In the genomic region with DNA sequence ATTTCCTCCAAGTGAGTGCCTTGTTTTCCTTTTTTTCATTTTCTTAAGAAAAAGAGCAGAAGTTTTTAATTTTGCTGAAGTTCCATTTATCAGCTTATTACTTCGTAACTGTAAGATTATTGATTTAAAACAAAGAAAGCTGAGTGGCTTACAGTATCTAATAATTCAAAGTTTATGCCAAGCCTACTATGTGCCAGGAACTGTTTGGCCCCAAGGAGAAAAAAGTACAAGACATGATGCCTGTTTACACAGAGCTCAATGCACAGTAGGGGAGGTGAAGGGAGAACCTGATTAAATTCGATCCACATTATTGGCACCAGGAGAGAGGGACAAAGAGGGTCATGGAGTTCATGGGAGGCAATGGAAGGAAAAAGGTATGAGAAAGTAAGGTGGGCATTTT, we compare ENCODE assay signal across 22 cellular contexts.
A peak's percentile ranks its signal among the peaks of the same experiment; 100 is the strongest.
DNase-seq lines count a peak whose midpoint lies in the region; ATAC-seq and TF ChIP-seq lines count a peak whose summit lies in the region.
"Had no signal": no experiment of that assay in that cellular context is flagged by ENCODE, and none has a peak within 500 bp of the region (broad histone marks: within the 10 kb centered on the region; RNA-seq: fewer than 3 reads in every experiment).

No MANE protein-coding gene starts in this region.

- no peak overlapping the region for H4K91ac ChIP-seq in mesenchymal stem cell (ENCODE audit: low read length)

- H3K9ac ChIP-seq in mesenchymal stem cell (ENCODE audit: low read length), result peak overlapping the region; percentile 31
- H3K9ac ChIP-seq: BLaER1 treated with 17β-estradiol and CSF1 and Interleukin-3, amounts not matched to agents 10 nM and 100 nM had no signal

- H2BK5ac ChIP-seq in mesenchymal stem cell (ENCODE audit: low read depth, low read length, poor library complexity, severe bottlenecking), result no peak overlapping the region

- no peak overlapping the region for H2BK120ac ChIP-seq in mesenchymal stem cell (ENCODE audit: low read depth, low read length)

- H3K27ac Mint-ChIP-seq in progenitor cell of endocrine pancreas (peak overlapping the region; percentile 21), immature natural killer cell (no peak overlapping the region)
- no peak overlapping the region for H3K27ac Mint-ChIP-seq in CD4-positive, alpha-beta T cell
- H3K27ac Mint-ChIP-seq: B cell; CD4-positive, CD25-positive, alpha-beta regulatory T cell; HFFc6 had no signal

- no peaks in the 10 kb centered on the region for H3K79me1 ChIP-seq in mesenchymal stem cell (replicated peaks; ENCODE audit: low read length, poor library complexity, severe bottlenecking)

- peaks cover 11% of the 10 kb centered on the region for H3K4me1 ChIP-seq in mesenchymal stem cell (ENCODE audit: control insufficient read depth, insufficient read depth, low read depth, low read length)

- H3K4me2 ChIP-seq in mesenchymal stem cell (ENCODE audit: low read length, poor library complexity, severe bottlenecking), result no peak overlapping the region

- H3K4me3 ChIP-seq in LNCaP clone FGC (ENCODE audit: low read depth, low read length), result no peak overlapping the region
- no peak overlapping the region for H3K4me3 ChIP-seq in mesenchymal stem cell (ENCODE audit: insufficient read depth in 1 of 2, low read depth in 1 of 2, low read length in 2 of 2)
- H3K4me3 ChIP-seq: BLaER1 treated with 17β-estradiol and CSF1 and Interleukin-3, amounts not matched to agents 10 nM and 100 nM; GM12878 had no signal

- CTCF ChIA-PET in CD4-positive, alpha-beta T cell (lab: Charles Lee), result interaction anchor here (1.2 to 1.3 kb wide), 2 partner anchors 8 to 15 kb away, joined by 3 read pairs; no protein-coding TSS in a partner anchor

- H3K27ac ChIP-seq in C4-2B (peak overlapping the region; percentile 70; the same call in 1 of the 2 replicates), mesenchymal stem cell (ENCODE audit: low read length, poor library complexity, severe bottlenecking) (no peak overlapping the region)
- no peak overlapping the region for H3K27ac ChIP-seq in CD4-positive, alpha-beta T cell (ENCODE audit: low read depth, low read length)
- H3K27ac ChIP-seq: BLaER1 treated with 17β-estradiol and CSF1 and Interleukin-3, amounts not matched to agents 10 nM and 100 nM had no signal

- H3K36me3 Mint-ChIP-seq in progenitor cell of endocrine pancreas (ENCODE audit: insufficient read depth) (no peaks in the 10 kb centered on the region), immature natural killer cell (no peaks in the 10 kb centered on the region)
- H3K36me3 Mint-ChIP-seq in CD4-positive, alpha-beta T cell (ENCODE audit: low read depth), result no peaks in the 10 kb centered on the region
- H3K36me3 Mint-ChIP-seq: CD4-positive, CD25-positive, alpha-beta regulatory T cell had no signal

- peaks cover 0 to 3% of the 10 kb centered on the region in 2 experiments for H3K27me3 ChIP-seq in mesenchymal stem cell (ENCODE audit: control insufficient read depth in 1 of 2, insufficient read depth in 1 of 2, low read length in 2 of 2)
- no peaks in the 10 kb centered on the region for H3K27me3 ChIP-seq in CD4-positive, alpha-beta T cell (ENCODE audit: control insufficient read depth, insufficient read depth, low read length)
- H3K27me3 ChIP-seq: BLaER1 treated with 17β-estradiol and CSF1 and Interleukin-3, amounts not matched to agents 10 nM and 100 nM had no signal

- H2BK12ac ChIP-seq in mesenchymal stem cell (ENCODE audit: low read length in 2 of 2), result no peak overlapping the region

- H3K9me3 Mint-ChIP-seq in progenitor cell of endocrine pancreas (ENCODE audit: low read depth) (peaks cover 13% of the 10 kb centered on the region), immature natural killer cell (peaks cover 0 to 2% (median 0%) of the 10 kb centered on the region in 6 donors)
- peaks cover 6% of the 10 kb centered on the region for H3K9me3 Mint-ChIP-seq in CD4-positive, alpha-beta T cell
- H3K9me3 Mint-ChIP-seq: HFFc6 had no signal

- no peaks in the 10 kb centered on the region for H3K36me3 ChIP-seq in mesenchymal stem cell (ENCODE audit: control insufficient read depth in 1 of 2, insufficient read depth in 2 of 2, low read depth in 1 of 2, low read length in 2 of 2)
- H3K36me3 ChIP-seq: BLaER1 treated with 17β-estradiol and CSF1 and Interleukin-3, amounts not matched to agents 10 nM and 100 nM had no signal

- 96% methylated on average over 1 of the region's 2 CpGs for WGBS in mesenchymal stem cell

- TF ChIP-seq CTCF in C4-2B (conservative IDR thresholded peaks at IDR 0.05) (no peak), LNCaP clone FGC (IDR thresholded peaks at IDR 0.05; ENCODE audit: control insufficient read depth, extremely low read depth, insufficient read depth) (no peak), progenitor cell of endocrine pancreas (IDR thresholded peaks at IDR 0.05; ENCODE audit: unreplicated experiment) (no peak)
- TF ChIP-seq CTCF in CD4-positive, alpha-beta T cell (IDR thresholded peaks at IDR 0.05), result no peak

- no peaks in the 10 kb centered on the region for H3K9me3 ChIP-seq in mesenchymal stem cell (ENCODE audit: control insufficient read depth, low read length)
- H3K9me3 ChIP-seq in CD4-positive, alpha-beta T cell (ENCODE audit: control insufficient read depth, low read length), result no peaks in the 10 kb centered on the region

- peaks cover 28% of the 10 kb centered on the region for H3K4me1 Mint-ChIP-seq in progenitor cell of endocrine pancreas (ENCODE audit: low read depth)
- H3K4me1 Mint-ChIP-seq in CD4-positive, alpha-beta T cell (ENCODE audit: low read depth), result no peaks in the 10 kb centered on the region
- H3K4me1 Mint-ChIP-seq in immature natural killer cell, result no peaks in the 10 kb centered on the region
- H3K4me1 Mint-ChIP-seq: B cell; CD4-positive, CD25-positive, alpha-beta regulatory T cell had no signal

- no peak overlapping the region for H3K14ac ChIP-seq in mesenchymal stem cell (ENCODE audit: low read length in 2 of 2)

- H3K18ac ChIP-seq in mesenchymal stem cell (ENCODE audit: low read depth in 1 of 2, low read length in 2 of 2), result no peak overlapping the region

- DNase-seq in LNCaP clone FGC (ENCODE audit: low read depth), result peak; percentile 15
- DNase-seq in mesenchymal stem cell, result no peak
- DNase-seq in progenitor cell of endocrine pancreas (ENCODE audit: low spot score, unreplicated experiment), result no peak
- DNase-seq in left lobe of liver (ENCODE audit: low spot score), result no peak
- no peak for DNase-seq in CD4-positive, alpha-beta T cell
- no peak for DNase-seq in immature natural killer cell
- DNase-seq: 8988T; Caco-2; CD4-positive, CD25-positive, alpha-beta regulatory T cell; DMS79 treated with DMSO at 0.1 percent for 48 hours; GF-D8; GOT3; H7; HFFc6; KG1 had no signal

- H2BK15ac ChIP-seq in mesenchymal stem cell (ENCODE audit: low read depth, poor library complexity, severe bottlenecking), result no peak overlapping the region

- H2AFZ ChIP-seq in mesenchymal stem cell (ENCODE audit: low read depth, low read length), result no peak overlapping the region

- no peak overlapping the region for H3K4ac ChIP-seq in mesenchymal stem cell (ENCODE audit: low read depth in 1 of 2, low read length in 2 of 2)

- H2AK5ac ChIP-seq in mesenchymal stem cell (ENCODE audit: low read length, severe bottlenecking), result peak overlapping the region; percentile 7

- H3K4me3 Mint-ChIP-seq in progenitor cell of endocrine pancreas (ENCODE audit: low read depth), result no peak overlapping the region
- H3K4me3 Mint-ChIP-seq in CD4-positive, alpha-beta T cell, result no peak overlapping the region
- H3K4me3 Mint-ChIP-seq in immature natural killer cell, result no peak overlapping the region
- H3K4me3 Mint-ChIP-seq: B cell, HFFc6 had no signal

- POLR2A ChIA-PET in CD4-positive, alpha-beta T cell (lab: Charles Lee), result no interaction called here

- no peak for ATAC-seq in left lobe of liver
- ATAC-seq in CD4-positive, alpha-beta T cell (ENCODE audit: poor library complexity), result no peak
- ATAC-seq in GM21529 (IDR thresholded peaks at IDR 0.05; ENCODE audit: unreplicated experiment), result no peak
- ATAC-seq: GM12878, HCT116, HepG2 had no signal

- H4K8ac ChIP-seq in mesenchymal stem cell (ENCODE audit: low read length), result no peak overlapping the region

- no peaks in the 10 kb centered on the region for H3K27me3 Mint-ChIP-seq in progenitor cell of endocrine pancreas
- peaks cover 29% of the 10 kb centered on the region for H3K27me3 Mint-ChIP-seq in CD4-positive, alpha-beta T cell
- H3K27me3 Mint-ChIP-seq in immature natural killer cell (ENCODE audit: low read depth in 3 of 3), result peaks cover 5 to 18% (median 8%) of the 10 kb centered on the region in 3 donors

- H3K23ac ChIP-seq in mesenchymal stem cell (ENCODE audit: low read length in 2 of 2), result no peak overlapping the region

- intact Hi-C loops in CD4-positive, alpha-beta T cell (cut with DNase I, micrococcal nuclease), result no loop called here
